In genomic region chr4:174522183-174523002, GRCh38 we compare ENCODE assay signal across 8 cellular contexts. TPM values are rescaled to one million over a fixed set of nuclear protein-coding genes. Genes with fewer than 3 reads are reported as not detected.
A peak's percentile ranks its signal among the peaks of the same experiment; 100 is the strongest.
DNase-seq lines count a peak whose midpoint lies in the region; ATAC-seq and TF ChIP-seq lines count a peak whose summit lies in the region.

Gene HPGD (minus strand): TSS chr4:174522488. CDS start chr4:174522451, 37 bp downstream.

- TF ChIP-seq CTCF in fibroblast of the aortic adventitia (IDR thresholded peaks at IDR 0.05; ENCODE audit: insufficient read depth, low read length) (no peak), thoracic aorta (IDR thresholded peaks at IDR 0.05) (no peak)

- peaks cover 20% of the 10 kb centered on the region for H3K4me1 Mint-ChIP-seq in activated T-cell treated with anti-CD3 and anti-CD28 coated beads, Interleukin-2, amount 50 U/mL, for 4 hours (ENCODE audit: low read depth)

- H3K27me3 ChIP-seq in neuron (ENCODE audit: insufficient read depth, low read length): peaks cover 40% of the 10 kb centered on the region
- H3K27me3 ChIP-seq in thoracic aorta (replicated peaks; ENCODE audit: insufficient read depth): no peaks in the 10 kb centered on the region

- H3K4me1 ChIP-seq in neuron (ENCODE audit: insufficient read depth, low read length): peaks cover 7% of the 10 kb centered on the region
- peaks cover 2 to 22% of the 10 kb centered on the region in 2 donors for H3K4me1 ChIP-seq in thoracic aorta (ENCODE audit: control insufficient read depth in 1 of 2, low read depth in 2 of 2)

- H3K9me3 Mint-ChIP-seq in activated T-cell treated with anti-CD3 and anti-CD28 coated beads, Interleukin-2, amount 50 U/mL, for 4 hours: peaks cover 4% of the 10 kb centered on the region

- no peaks in the 10 kb centered on the region for H3K9me3 ChIP-seq in neuron (ENCODE audit: low read length)
- H3K9me3 ChIP-seq in thoracic aorta: no peaks in the 10 kb centered on the region

- peaks cover 33% of the 10 kb centered on the region for H3K27me3 Mint-ChIP-seq in activated T-cell treated with anti-CD3 and anti-CD28 coated beads, Interleukin-2, amount 50 U/mL, for 4 hours (ENCODE audit: low read depth)

- peak within 1 kb of the TSS; percentile 71 for H3K4me3 ChIP-seq in fibroblast of the aortic adventitia (ENCODE audit: low read depth, low read length)
- peak within 1 kb of the TSS; percentile 48 for H3K4me3 ChIP-seq in neuron (ENCODE audit: low read length)
- H3K4me3 ChIP-seq in thoracic aorta: peak within 1 kb of the TSS; percentile 78

- no peaks in the 10 kb centered on the region for H3K36me3 Mint-ChIP-seq in activated T-cell treated with anti-CD3 and anti-CD28 coated beads, Interleukin-2, amount 50 U/mL, for 4 hours (ENCODE audit: insufficient read depth)

- H3K27ac ChIP-seq in thoracic aorta: no peak within 1 kb of the TSS

- ATAC-seq in GM18870 (IDR thresholded peaks at IDR 0.05; ENCODE audit: unreplicated experiment) (peak; percentile 53), HG03039 (IDR thresholded peaks at IDR 0.05; ENCODE audit: unreplicated experiment) (peak; percentile 80), thoracic aorta (ENCODE audit: insufficient number of reproducible peaks, low FRiP score, low read depth) (no peak)
- peak; percentile 90 to 94 for ATAC-seq in activated T-cell treated with anti-CD3 and anti-CD28 coated beads, Interleukin-2, amount 50 U/mL, for 4 hours

- DNase-seq in NOMO-1 treated with DMSO at 0.1 percent for 48 hours (lab: John Stamatoyannopoulos, UW; ENCODE audit: unreplicated experiment): peak; percentile 83
- DNase-seq in activated T-cell treated with anti-CD3 and anti-CD28 coated beads, Interleukin-2, amount 50 U/mL, for 4 hours: peak; percentile 51
- peak; percentile 20 for DNase-seq in fibroblast of the aortic adventitia (ENCODE audit: low read depth)
- DNase-seq in thoracic aorta (ENCODE audit: low spot score): no peak
- DNase-seq in DMS79 treated with DMSO at 0.1 percent for 48 hours (lab: John Stamatoyannopoulos, UW): no peak

- peak within 1 kb of the TSS; percentile 75 for H2AFZ ChIP-seq in neuron (ENCODE audit: low read depth, low read length)

- peak within 1 kb of the TSS; percentile 82 for H3K4me3 Mint-ChIP-seq in activated T-cell treated with anti-CD3 and anti-CD28 coated beads, Interleukin-2, amount 50 U/mL, for 4 hours

- H3K36me3 ChIP-seq in neuron (ENCODE audit: insufficient read depth, low read length) (no peaks in the 10 kb centered on the region), thoracic aorta (no peaks in the 10 kb centered on the region)

RNA-seq across cellular contexts. Expression of gene HPGD, which starts in this region (rescaled TPM):
- 1 to 10 TPM in 2 of 3 donors, under 1 TPM in 1; 0.53 to 1.9 (median 1.8) TPM for total RNA-seq in activated T-cell treated with anti-CD3 and anti-CD28 coated beads, Interleukin-2, amount 50 U/mL, for 4 hours
- 2.7 TPM in 1 of 2 replicates, not detected in the other for total RNA-seq in fibroblast of the aortic adventitia (ENCODE audit: low replicate concordance)
- 1 to 10 TPM; 3.4 to 6.5 TPM for total RNA-seq in thoracic aorta

Comparison
In these comparisons a context has a peak if more than half of its experiments do, and no peak if none do; other contexts are left out.
1. DNase-seq: peak in NOMO-1 treated with DMSO at 0.1 percent for 48 hours (single experiment), activated T-cell treated with anti-CD3 and anti-CD28 coated beads, Interleukin-2, amount 50 U/mL, for 4 hours (single experiment) and fibroblast of the aortic adventitia (single experiment); none in thoracic aorta (single experiment) and DMS79 treated with DMSO at 0.1 percent for 48 hours (single experiment).
2. Peak in every context shown above with its lines, with median percentiles within 50 percentile points of each other: H3K4me3 ChIP-seq.